18 cellular contexts compared by ENCODE assay signal in the genomic region with DNA sequence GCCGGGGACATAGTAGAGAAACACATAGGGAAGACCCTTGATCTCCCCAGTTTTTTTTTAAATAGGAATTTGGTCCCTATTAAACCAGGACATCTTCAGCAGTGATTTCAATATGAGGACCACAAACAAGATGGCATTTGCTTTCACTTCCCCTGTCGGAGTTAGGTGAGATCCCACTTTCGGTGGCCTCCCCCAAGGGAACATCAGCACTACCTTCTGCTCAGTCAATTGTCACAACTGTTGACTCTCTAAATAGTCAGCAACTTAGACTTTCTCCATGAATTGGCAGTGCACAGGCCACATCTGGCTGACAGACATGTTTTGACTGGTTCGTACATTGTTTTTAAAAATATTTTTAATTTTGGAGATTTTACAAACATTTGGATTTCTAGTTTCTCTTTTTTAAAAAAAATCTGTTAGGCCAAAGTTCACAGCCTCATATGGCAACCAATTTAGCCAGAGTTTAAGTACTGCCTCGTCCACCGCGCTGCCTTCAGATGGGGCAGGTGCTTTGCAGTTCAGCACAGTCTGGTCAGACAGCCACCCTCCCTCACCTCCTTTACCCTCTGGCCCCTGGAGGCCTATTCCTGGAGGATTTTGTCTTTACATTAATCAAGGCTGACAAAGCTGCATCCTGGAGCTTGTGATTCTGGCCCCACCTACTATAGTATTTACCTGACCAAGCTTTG.
DNase-seq lines count a peak whose midpoint lies in the region; ATAC-seq and FAIRE-seq lines count a peak whose summit lies in the region.
"Had no signal": no experiment of that assay in that cellular context is flagged by ENCODE, and none has a peak within 500 bp of the region (broad histone marks: within the 10 kb centered on the region; RNA-seq: fewer than 3 reads in every experiment).

No MANE protein-coding gene starts in this region.

- DNase-seq in germinal center (ENCODE audit: low spot score), result peak; percentile 60
- no peak for DNase-seq in GM19239 (ENCODE audit: insufficient read length, low spot score)
- DNase-seq in left ventricle myocardium superior, result no peak
- DNase-seq: activated naive CD8-positive, alpha-beta T cell treated with anti-CD3 and anti-CD28 coated beads for 36 hours; COR-L47; immature natural killer cell; IMR-90; naive B cell; NCI-H2081 treated with DMSO at 0.1 percent for 48 hours; OCI-M1; pancreas; stimulated activated CD4-positive, alpha-beta T cell treated with anti-CD3 and anti-CD28 coated beads, Interleukin-2, amount 100 ng/mL, for 48 hours; substantia nigra had no signal

- ATAC-seq in GM18520 (IDR thresholded peaks at IDR 0.05; ENCODE audit: unreplicated experiment), result peak; percentile 59
- peak; percentile 73 for ATAC-seq in GM21576 (IDR thresholded peaks at IDR 0.05; ENCODE audit: unreplicated experiment)
- peak; percentile 86 for ATAC-seq in HG03432 (IDR thresholded peaks at IDR 0.05; ENCODE audit: unreplicated experiment)
- no peak for ATAC-seq in GM18858 (IDR thresholded peaks at IDR 0.05; ENCODE audit: unreplicated experiment)
- ATAC-seq in left ventricle myocardium superior, result no peak

- intact Hi-C loops in left ventricle myocardium superior (cut with micrococcal nuclease), result no loop called here

- no peak for FAIRE-seq in GM19239 (lab: Jason Lieb, UNC)
- FAIRE-seq: H1, pancreas had no signal

Comparison
In these comparisons a context has a peak if more than half of its experiments do, and no peak if none do; other contexts are left out.
1. ATAC-seq: peak in GM18520 (single experiment), GM21576 (single experiment) and HG03432 (single experiment); none in GM18858 (single experiment) and left ventricle myocardium superior (single experiment).